26 cellular contexts compared by ENCODE assay signal in genomic region chr5:11346336-11346735, GRCh38.
DNase-seq lines count a peak whose midpoint lies in the region; ATAC-seq lines count a peak whose summit lies in the region.
"Had no signal": no experiment of that assay in that cellular context is flagged by ENCODE, and none has a peak within 500 bp of the region (broad histone marks: within the 10 kb centered on the region; RNA-seq: fewer than 3 reads in every experiment).

No MANE protein-coding gene starts in this region.

- no peaks in the 10 kb centered on the region for H3K36me3 ChIP-seq in H7 (replicated peaks; ENCODE audit: control insufficient read depth, insufficient read depth, low read length)
- H3K36me3 ChIP-seq: BLaER1 treated with 17β-estradiol and CSF1 and Interleukin-3, amounts not matched to agents 10 nM and 100 nM; SJCRH30 had no signal

- DNase-seq in H7 (peak; percentile 72), ecto neural progenitor cell (ENCODE audit: low spot score) (peak; percentile 64), iPS-NIHi11 (ENCODE audit: low spot score) (peak; percentile 49), germinal center (ENCODE audit: low spot score) (no peak), NCI-H2227 treated with DMSO at 0.1 percent for 48 hours (lab: John Stamatoyannopoulos, UW) (no peak)
- DNase-seq: AML-193; Caco-2; CD4-positive, alpha-beta T cell; EL; GF-D8; MV-4-11; NCI-H1105; NCI-H1436 treated with DMSO at 0.1 percent for 48 hours; NCI-H187 treated with DMSO at 0.1 percent for 48 hours; NCI-H2171 treated with DMSO at 0.1 percent for 48 hours; NCI-H524; NCI-H82; NK-92 treated with Interleukin-12 subunit alpha and Interleukin-12 subunit beta, amount 100 ng/mL, for 24 hours; PC-3; SJCRH30 had no signal

- no peak for ATAC-seq in GM19395 (IDR thresholded peaks at IDR 0.05; ENCODE audit: unreplicated experiment)
- no peak for ATAC-seq in GM19035 (IDR thresholded peaks at IDR 0.05; ENCODE audit: unreplicated experiment)
- ATAC-seq: A549, K562, PC-3, SK-N-SH treated with all-trans-retinoic acid at 6 μM for 48 hours had no signal

- H3K4me3 ChIP-seq in H7 (ENCODE audit: insufficient read depth, low read depth, low read length), result no peak overlapping the region
- H3K4me3 ChIP-seq: A549; BLaER1 treated with 17β-estradiol and CSF1 and Interleukin-3, amounts not matched to agents 10 nM and 100 nM; K562; SJCRH30 had no signal

- H3K27me3 ChIP-seq in H7 (ENCODE audit: control insufficient read depth, insufficient read depth, low read length), result no peaks in the 10 kb centered on the region
- H3K27me3 ChIP-seq: BLaER1 treated with 17β-estradiol and CSF1 and Interleukin-3, amounts not matched to agents 10 nM and 100 nM; SJCRH30 had no signal

Comparison
In these comparisons a context has a peak if more than half of its experiments do, and no peak if none do; other contexts are left out.
1. DNase-seq: peak in H7 (single experiment), ecto neural progenitor cell (single experiment) and iPS-NIHi11 (single experiment); none in germinal center (single experiment) and NCI-H2227 treated with DMSO at 0.1 percent for 48 hours (single experiment).